Comparison of ENCODE assay signal across 9 cellular contexts in genomic region chr9:112844771-112845542, GRCh38. TPM values are rescaled to one million over a fixed set of nuclear protein-coding genes. Genes with fewer than 3 reads are reported as not detected.
A peak's percentile ranks its signal among the peaks of the same experiment; 100 is the strongest.
DNase-seq lines count a peak whose midpoint lies in the region; ATAC-seq and TF ChIP-seq lines count a peak whose summit lies in the region.
"Had no signal": no experiment of that assay in that cellular context is flagged by ENCODE, and none has a peak within 500 bp of the region (broad histone marks: within the 10 kb centered on the region; RNA-seq: fewer than 3 reads in every experiment).

No MANE protein-coding gene starts in this region.

- H3K27me3 Mint-ChIP-seq in CD4-positive, alpha-beta T cell = no peaks in the 10 kb centered on the region
- no peaks in the 10 kb centered on the region for H3K27me3 Mint-ChIP-seq in activated T-cell treated with anti-CD3 and anti-CD28 coated beads, Interleukin-2, amount 50 U/mL, for 24 hours

- CTCF ChIA-PET in CD4-positive, alpha-beta T cell (lab: Charles Lee) = interaction anchor here (1.1 to 1.4 kb wide), 2 partner anchors 9 to 177 kb away, joined by 3 to 5 read pairs; no protein-coding TSS in a partner anchor
- CTCF ChIA-PET in PC-3 (lab: Charles Lee) = interaction anchor here (0.5 kb wide), 1 partner anchor 984 kb away, joined by 5 read pairs; no protein-coding TSS in a partner anchor

- H2AFZ ChIP-seq in PC-3 (ENCODE audit: low read length) = peak overlapping the region; percentile 33; the same call in 1 of the 2 replicates

- no peak overlapping the region for H3K4me2 ChIP-seq in PC-3 (ENCODE audit: low read length)

- H3K4me3 ChIP-seq in PC-3 (ENCODE audit: low read length) (no peak overlapping the region), fibroblast of mammary gland (ENCODE audit: control insufficient read depth, low read depth, low read length) (no peak overlapping the region)

- no peak overlapping the region for H3K9ac ChIP-seq in PC-3 (ENCODE audit: low read length)

- H4K20me1 ChIP-seq in PC-3 (ENCODE audit: low read length) = no peaks in the 10 kb centered on the region

- peaks cover 12% of the 10 kb centered on the region for H3K4me1 Mint-ChIP-seq in CD4-positive, alpha-beta T cell (ENCODE audit: low read depth)
- H3K4me1 Mint-ChIP-seq in activated T-cell treated with anti-CD3 and anti-CD28 coated beads, Interleukin-2, amount 50 U/mL, for 24 hours (ENCODE audit: low read depth) = peaks cover 19% of the 10 kb centered on the region

- DNase-seq in CD4-positive, alpha-beta T cell = peak; percentile 33 to 76 (median 62)
- DNase-seq in HPDE6-E6E7 (ENCODE audit: extremely low spot score) (peak; percentile 73), PC-3 (peak; percentile 82), fibroblast of mammary gland (ENCODE audit: low read depth) (peak; percentile 69), non-pigmented ciliary epithelial cell (ENCODE audit: low read depth) (peak; percentile 15), superior temporal gyrus (ENCODE audit: extremely low spot score) (peak; percentile 88)
- peak; percentile 85 for DNase-seq in activated T-cell treated with anti-CD3 and anti-CD28 coated beads, Interleukin-2, amount 50 U/mL, for 24 hours

- H3K4me1 ChIP-seq in PC-3 (ENCODE audit: insufficient read depth, low read length) = peaks cover 5% of the 10 kb centered on the region; the same call in 1 of the 2 replicates

- POLR2A ChIA-PET in CD4-positive, alpha-beta T cell (lab: Charles Lee) = no interaction called here
- POLR2A ChIA-PET in PC-3 (lab: Charles Lee; ENCODE audit: unreplicated experiment) = no interaction called here

- H3K27ac ChIP-seq in CD4-positive, alpha-beta T cell (ENCODE audit: low read depth, low read length) = no peak overlapping the region
- no peak overlapping the region for H3K27ac ChIP-seq in PC-3 (ENCODE audit: low read length)

- intact Hi-C loops in CD4-positive, alpha-beta T cell (cut with DNase I, micrococcal nuclease) = loop anchor here in 1 of 2 experiments (5.0 kb wide), 1 partner anchor 812 kb away; no protein-coding TSS in a partner anchor
- intact Hi-C loops in PC-3 (cut with micrococcal nuclease) = loop anchor here (1.0 kb wide), 1 partner anchor 58 kb away; no protein-coding TSS in a partner anchor

- no peaks in the 10 kb centered on the region for H3K9me3 ChIP-seq in CD4-positive, alpha-beta T cell (ENCODE audit: control insufficient read depth, low read length)
- no peaks in the 10 kb centered on the region for H3K9me3 ChIP-seq in PC-3 (ENCODE audit: low read length)

- no peaks in the 10 kb centered on the region for H3K27me3 ChIP-seq in CD4-positive, alpha-beta T cell (ENCODE audit: control insufficient read depth, insufficient read depth, low read length)
- no peaks in the 10 kb centered on the region for H3K27me3 ChIP-seq in PC-3 (ENCODE audit: low read length)

- no peaks in the 10 kb centered on the region for H3K79me2 ChIP-seq in PC-3 (ENCODE audit: low read length)

- H3F3A ChIP-seq in PC-3 (ENCODE audit: low read length, unreplicated experiment) = no peaks in the 10 kb centered on the region

- H3K9me2 ChIP-seq in PC-3 (replicated peaks; ENCODE audit: low read length) = no peaks in the 10 kb centered on the region

- no peaks in the 10 kb centered on the region for H3K9me3 Mint-ChIP-seq in CD4-positive, alpha-beta T cell
- H3K9me3 Mint-ChIP-seq in activated T-cell treated with anti-CD3 and anti-CD28 coated beads, Interleukin-2, amount 50 U/mL, for 24 hours = no peaks in the 10 kb centered on the region

- H3K4me3 Mint-ChIP-seq in CD4-positive, alpha-beta T cell = no peak overlapping the region
- H3K4me3 Mint-ChIP-seq in activated T-cell treated with anti-CD3 and anti-CD28 coated beads, Interleukin-2, amount 50 U/mL, for 24 hours = no peak overlapping the region

- peak; percentile 56 for ATAC-seq in CD4-positive, alpha-beta T cell (ENCODE audit: poor library complexity)
- ATAC-seq in GM19463 (IDR thresholded peaks at IDR 0.05; ENCODE audit: unreplicated experiment) (peak; percentile 96), PC-3 (peak; percentile 60)

- BruUV-seq in PC-3 (replicated peaks; lab: Mats Ljungman, UMichigan) = no TSS peak

- no peaks in the 10 kb centered on the region for H3K36me3 ChIP-seq in PC-3 (ENCODE audit: low read depth, low read length)

- TF ChIP-seq CTCF in CD4-positive, alpha-beta T cell (IDR thresholded peaks at IDR 0.05) = peak; percentile 99
- TF ChIP-seq CTCF in PC-3 (conservative IDR thresholded peaks at IDR 0.05; ENCODE audit: low read depth, low read length) (peak; percentile 91), fibroblast of mammary gland (conservative IDR thresholded peaks at IDR 0.05; ENCODE audit: control insufficient read depth, insufficient read depth, low read depth, low read length) (peak; percentile 99)

- H3K27ac Mint-ChIP-seq in CD4-positive, alpha-beta T cell = no peak overlapping the region
- no peak overlapping the region for H3K27ac Mint-ChIP-seq in activated T-cell treated with anti-CD3 and anti-CD28 coated beads, Interleukin-2, amount 50 U/mL, for 24 hours

- peaks cover 22% of the 10 kb centered on the region for H3K36me3 Mint-ChIP-seq in CD4-positive, alpha-beta T cell (ENCODE audit: low read depth)
- H3K36me3 Mint-ChIP-seq in activated T-cell treated with anti-CD3 and anti-CD28 coated beads, Interleukin-2, amount 50 U/mL, for 24 hours (ENCODE audit: low read depth) = peaks cover 2% of the 10 kb centered on the region

RNA-seq across cellular contexts. Expression of gene SLC46A2, which starts 45.7 kb away (rescaled TPM):
- not detected for total RNA-seq in CD4-positive, alpha-beta T cell
- not detected in 2 replicates for total RNA-seq in PC-3 (2014; rRNA removed)
- total RNA-seq: T-helper 2 cell treated with Interferon-gamma antibody and Interleukin-4, amounts not matched to agents 100 ng/mL and 5 ng/mL, for 36 hours had no signal

Comparison
In these comparisons a context has a peak if more than half of its experiments do, and no peak if none do; other contexts are left out.
1. DNase-seq: peak in every context shown above with its lines; median percentile 88 in superior temporal gyrus; 85 in activated T-cell treated with anti-CD3 and anti-CD28 coated beads, Interleukin-2, amount 50 U/mL, for 24 hours; 82 in PC-3; 73 in HPDE6-E6E7; 69 in fibroblast of mammary gland; 62 in CD4-positive, alpha-beta T cell; 15 in non-pigmented ciliary epithelial cell.